8 cellular contexts compared by ENCODE assay signal in genomic region chr7:128830231-128831177, GRCh38. TPM values are rescaled to one million over a fixed set of nuclear protein-coding genes. Genes with fewer than 3 reads are reported as not detected.
DNase-seq lines count a peak whose midpoint lies in the region; ATAC-seq and TF ChIP-seq lines count a peak whose summit lies in the region.

Gene FLNC, plus strand, starts transcription at chr7:128830406. Its CDS starts 232 bp downstream, at chr7:128830638.

- H3K36me3 ChIP-seq in transverse colon = no peaks in the 10 kb centered on the region

- TF ChIP-seq EP300 in transverse colon (IDR thresholded peaks at IDR 0.05; ENCODE audit: low read depth) = no peak

- in situ Hi-C loops in KBM-7 (cut with MboI; ENCODE audit: low pct_unique_long_range_greater_than_20kb, low sequenced_read_pairs) = no loop called here
- in situ Hi-C loops in transverse colon (cut with MboI; ENCODE audit: low pct_ligation_motif_present in 1 of 4, low pct_unique_long_range_greater_than_20kb in 1 of 4, low sequenced_read_pairs in 3 of 4) = no loop called here

- H3K4me1 Mint-ChIP-seq in activated T-cell treated with anti-CD3 and anti-CD28 coated beads, Interleukin-2, amount 50 U/mL, for 24 hours (ENCODE audit: low read depth) = peaks cover 17% of the 10 kb centered on the region
- H3K4me1 Mint-ChIP-seq in naive thymus-derived CD8-positive, alpha-beta T cell = peaks cover 5 to 28% (median 18%) of the 10 kb centered on the region in 4 donors

- H3K36me3 Mint-ChIP-seq in activated T-cell treated with anti-CD3 and anti-CD28 coated beads, Interleukin-2, amount 50 U/mL, for 24 hours (ENCODE audit: low read depth) = no peaks in the 10 kb centered on the region
- no peaks in the 10 kb centered on the region for H3K36me3 Mint-ChIP-seq in naive thymus-derived CD8-positive, alpha-beta T cell

- peak; percentile 55 for TF ChIP-seq POLR2A in transverse colon (IDR thresholded peaks at IDR 0.05)

- peak within 1 kb of the TSS; percentile 61 for H3K4me3 Mint-ChIP-seq in activated T-cell treated with anti-CD3 and anti-CD28 coated beads, Interleukin-2, amount 50 U/mL, for 24 hours
- peak within 1 kb of the TSS; percentile 69 to 86 (median 81) for H3K4me3 Mint-ChIP-seq in naive thymus-derived CD8-positive, alpha-beta T cell

- H3K9me3 ChIP-seq in transverse colon = no peaks in the 10 kb centered on the region

- DNase-seq in AG08395 (ENCODE audit: low spot score) = peak; percentile 79
- DNase-seq in KBM-7 = peak; percentile 45
- DNase-seq in activated T-cell treated with anti-CD3 and anti-CD28 coated beads, Interleukin-2, amount 50 U/mL, for 24 hours = peak; percentile 58
- DNase-seq in fibroblast of mammary gland (ENCODE audit: low read depth) = peak; percentile 42
- peak in 8 of 10 donors; percentile 11 to 69 (median 37) for DNase-seq in naive thymus-derived CD8-positive, alpha-beta T cell
- DNase-seq in transverse colon = peak; percentile 43
- DNase-seq in NCI-H1417 treated with DMSO at 0.1 percent for 48 hours (lab: John Stamatoyannopoulos, UW) = no peak

- H3K4me3 ChIP-seq in fibroblast of mammary gland (ENCODE audit: control insufficient read depth, low read depth, low read length) (peak within 1 kb of the TSS; percentile 80), transverse colon (peak within 1 kb of the TSS; percentile 29 to 82 (median 52))

- no peak within 1 kb of the TSS for H3K27ac Mint-ChIP-seq in activated T-cell treated with anti-CD3 and anti-CD28 coated beads, Interleukin-2, amount 50 U/mL, for 24 hours
- peak within 1 kb of the TSS in 2 of 10 donors; percentile 22 to 25 for H3K27ac Mint-ChIP-seq in naive thymus-derived CD8-positive, alpha-beta T cell

- peak; percentile 69 to 70 for ATAC-seq in naive thymus-derived CD8-positive, alpha-beta T cell
- no peak for ATAC-seq in GM21786 (IDR thresholded peaks at IDR 0.05; ENCODE audit: unreplicated experiment)

- 5% methylated on average over 63 of the region's 109 CpGs; no CpG with 5 or more reads in 1 of the 2 donors for WGBS in transverse colon (ENCODE audit: low coverage in 1 of 2), 2 donors

- no peak for TF ChIP-seq CTCF in fibroblast of mammary gland (conservative IDR thresholded peaks at IDR 0.05; ENCODE audit: control insufficient read depth, insufficient read depth, low read depth, low read length)
- TF ChIP-seq CTCF in transverse colon (IDR thresholded peaks at IDR 0.05) = no peak

- peaks cover 50% of the 10 kb centered on the region for H3K27me3 ChIP-seq in transverse colon

- intact Hi-C loops in transverse colon (cut with DNase I; ENCODE audit: low total_unique reads) = no loop called here

- peaks cover 52% of the 10 kb centered on the region for H3K27me3 Mint-ChIP-seq in activated T-cell treated with anti-CD3 and anti-CD28 coated beads, Interleukin-2, amount 50 U/mL, for 24 hours
- peaks cover 14 to 49% (median 31%) of the 10 kb centered on the region in 5 donors for H3K27me3 Mint-ChIP-seq in naive thymus-derived CD8-positive, alpha-beta T cell

- H3K9me3 Mint-ChIP-seq in activated T-cell treated with anti-CD3 and anti-CD28 coated beads, Interleukin-2, amount 50 U/mL, for 24 hours = no peaks in the 10 kb centered on the region
- H3K9me3 Mint-ChIP-seq in naive thymus-derived CD8-positive, alpha-beta T cell = no peaks in the 10 kb centered on the region

- peaks cover 12 to 42% (median 26%) of the 10 kb centered on the region in 4 donors for H3K4me1 ChIP-seq in transverse colon

- POLR2A ChIA-PET in naive thymus-derived CD8-positive, alpha-beta T cell (lab: Charles Lee) = interaction anchor here (0.9 to 1.1 kb wide), 2 partner anchors 11 to 33 kb away, joined by 3 to 4 read pairs; no protein-coding TSS in a partner anchor

- H3K27ac ChIP-seq in transverse colon = peak within 1 kb of the TSS; percentile 78 to 94 (median 82)

RNA-seq across cellular contexts. Expression of gene FLNC, which starts in this region (rescaled TPM):
- not detected for total RNA-seq in naive thymus-derived CD8-positive, alpha-beta T cell
- under 1 TPM in 1 of 3 donors, not detected in 2; 0.01 TPM for polyA plus RNA-seq in naive thymus-derived CD8-positive, alpha-beta T cell
- total RNA-seq in transverse colon = 100 to 1,000 TPM in 1 of 4 donors, 10 to 100 TPM in 3; 21.3 to 234 (median 57.9) TPM

Comparison
In these comparisons a context has a peak if more than half of its experiments do, and no peak if none do; other contexts are left out.
1. RNA of gene FLNC (total RNA-seq): 21.3 to 234 TPM in transverse colon; not detected in naive thymus-derived CD8-positive, alpha-beta T cell; every median in the first group is over 10 times any median in the second.
2. Peak in DNase-seq and ATAC-seq in naive thymus-derived CD8-positive, alpha-beta T cell; RNA of the gene not detected or under 1 TPM.